Comparison of ENCODE assay signal across 11 cellular contexts in the genomic region with DNA sequence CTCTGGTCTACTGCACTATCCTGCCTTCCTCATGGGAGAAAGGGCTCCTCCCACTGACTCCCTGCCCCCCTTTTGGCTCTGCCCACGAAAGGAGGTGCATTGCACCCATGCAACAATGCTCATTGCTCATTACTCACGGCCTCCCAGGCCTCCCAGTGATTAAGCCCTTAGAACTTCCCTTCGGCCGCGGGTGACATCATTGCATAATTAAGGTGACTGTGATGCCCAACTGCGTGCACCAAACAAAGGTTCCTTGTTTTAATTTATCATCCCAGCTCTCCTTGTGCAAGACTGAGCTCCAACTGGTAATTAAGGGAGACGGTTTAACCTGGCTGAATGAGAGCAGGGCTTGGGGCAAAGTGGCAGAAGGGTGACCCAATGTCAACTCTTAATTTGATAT.
DNase-seq lines count a peak whose midpoint lies in the region; ATAC-seq and TF ChIP-seq lines count a peak whose summit lies in the region.
"Had no signal": no experiment of that assay in that cellular context is flagged by ENCODE, and none has a peak within 500 bp of the region (broad histone marks: within the 10 kb centered on the region; RNA-seq: fewer than 3 reads in every experiment).

No MANE protein-coding gene starts in this region.

- no peak for TF ChIP-seq POLR2A in NB4 (IDR thresholded peaks at IDR 0.05; ENCODE audit: extremely low read depth, insufficient read length)

- peak; percentile 95 for DNase-seq in CD14-positive monocyte (ENCODE audit: low spot score)
- DNase-seq in NB4 (ENCODE audit: low read depth) = peak; percentile 73
- peak; percentile 92 for DNase-seq in MCF 10A (ENCODE audit: unreplicated experiment)
- peak; percentile 15 for DNase-seq in medulla oblongata (ENCODE audit: extremely low spot score)
- no peak for DNase-seq in NAMALWA (ENCODE audit: low spot score)
- no peak for DNase-seq in activated CD4-positive, alpha-beta T cell treated with anti-CD3 and anti-CD28 coated beads, Interleukin-2, amount 10 ng/mL, durations not matched to agents 7 days and 5 days

- intact Hi-C loops in CD14-positive monocyte (cut with micrococcal nuclease) (loop anchor here (10.0 kb wide), 2 partner anchors 412 to 1208 kb away; partner anchors contain the start of genes CDK20 (in 2 of the 2) and TUT7 (in 1 of the 2)), MCF 10A (cut with micrococcal nuclease) (no loop called here)

- CTCF ChIA-PET in MCF 10A (lab: Yijun Ruan, JAX) = interaction anchor here (0.6 to 1.3 kb wide), 5 partner anchors 10 to 225 kb away, joined by 3 to 5 read pairs (median 3); no protein-coding TSS in a partner anchor
- CTCF ChIA-PET in activated CD4-positive, alpha-beta T cell treated with anti-CD3 and anti-CD28 coated beads, Interleukin-2, amount 10 ng/mL, durations not matched to agents 7 days and 5 days (lab: Charles Lee) = no interaction called here

- no peak for ATAC-seq in activated CD4-positive, CD25-positive, alpha-beta regulatory T cell treated with anti-CD3 and anti-CD28 coated beads, Interleukin-2, amount 50 U/mL, for 24 hours
- ATAC-seq in HG02588 (IDR thresholded peaks at IDR 0.05; ENCODE audit: unreplicated experiment) = no peak
- ATAC-seq: T-cell had no signal

- POLR2A ChIA-PET in MCF 10A (lab: Yijun Ruan, JAX) = interaction anchor here (0.7 to 1.0 kb wide), 3 partner anchors 9 to 180 kb away, joined by 3 read pairs; no protein-coding TSS in a partner anchor
- POLR2A ChIA-PET in activated CD4-positive, alpha-beta T cell treated with anti-CD3 and anti-CD28 coated beads, Interleukin-2, amount 10 ng/mL, durations not matched to agents 7 days and 5 days (lab: Charles Lee) = no interaction called here

- peaks cover 0 to 14% (median 3%) of the 10 kb centered on the region in 7 donors for H3K9me3 Mint-ChIP-seq in CD14-positive monocyte
- no peaks in the 10 kb centered on the region for H3K9me3 Mint-ChIP-seq in MCF 10A (ENCODE audit: unreplicated experiment)
- peaks cover 2% of the 10 kb centered on the region for H3K9me3 Mint-ChIP-seq in activated CD4-positive, alpha-beta T cell treated with anti-CD3 and anti-CD28 coated beads, Interleukin-2, amount 10 ng/mL, durations not matched to agents 7 days and 5 days
- H3K9me3 Mint-ChIP-seq: IgD-negative memory B cell; stimulated activated naive CD8-positive, alpha-beta T cell treated with anti-CD3 and anti-CD28 coated beads, Interleukin-15, Interleukin-2, amounts not matched to agents 100 ng/mL and 50 ng/mL, for 24 hours had no signal

- BruUV-seq in MCF 10A (replicated peaks; lab: Mats Ljungman, UMichigan) = no TSS peak

- H3K27me3 Mint-ChIP-seq in CD14-positive monocyte (ENCODE audit: low read depth in 3 of 3) (peaks cover 0 to 10% (median 4%) of the 10 kb centered on the region in 3 donors), MCF 10A (ENCODE audit: insufficient read depth, unreplicated experiment) (peaks cover under 1% of the 10 kb centered on the region)
- H3K27me3 Mint-ChIP-seq in activated CD4-positive, alpha-beta T cell treated with anti-CD3 and anti-CD28 coated beads, Interleukin-2, amount 10 ng/mL, durations not matched to agents 7 days and 5 days = peaks cover 2% of the 10 kb centered on the region
- H3K27me3 Mint-ChIP-seq: stimulated activated naive CD8-positive, alpha-beta T cell treated with anti-CD3 and anti-CD28 coated beads, Interleukin-15, Interleukin-2, amounts not matched to agents 100 ng/mL and 50 ng/mL, for 24 hours had no signal

- H3K27ac Mint-ChIP-seq in CD14-positive monocyte (peak overlapping the region in 1 of 7 donors; percentile 97), MCF 10A (ENCODE audit: low read depth, unreplicated experiment) (no peak overlapping the region)
- no peak overlapping the region for H3K27ac Mint-ChIP-seq in activated CD4-positive, alpha-beta T cell treated with anti-CD3 and anti-CD28 coated beads, Interleukin-2, amount 10 ng/mL, durations not matched to agents 7 days and 5 days
- H3K27ac Mint-ChIP-seq: IgD-negative memory B cell; stimulated activated naive CD8-positive, alpha-beta T cell treated with anti-CD3 and anti-CD28 coated beads, Interleukin-15, Interleukin-2, amounts not matched to agents 100 ng/mL and 50 ng/mL, for 24 hours; T-cell had no signal

- H3K36me3 Mint-ChIP-seq in CD14-positive monocyte (peaks cover 0 to 2% of the 10 kb centered on the region in 2 donors), MCF 10A (ENCODE audit: insufficient read depth, unreplicated experiment) (no peaks in the 10 kb centered on the region)
- H3K36me3 Mint-ChIP-seq in activated CD4-positive, alpha-beta T cell treated with anti-CD3 and anti-CD28 coated beads, Interleukin-2, amount 10 ng/mL, durations not matched to agents 7 days and 5 days (ENCODE audit: low read depth) = no peaks in the 10 kb centered on the region
- H3K36me3 Mint-ChIP-seq: IgD-negative memory B cell, T-cell had no signal

- no peak for TF ChIP-seq CTCF in CD14-positive monocyte (IDR thresholded peaks at IDR 0.05)
- no peak for TF ChIP-seq CTCF in NB4 (IDR thresholded peaks at IDR 0.05; ENCODE audit: low read depth, low read length)
- TF ChIP-seq CTCF in MCF 10A (IDR thresholded peaks at IDR 0.05; ENCODE audit: unreplicated experiment) = no peak

- H3K4me3 ChIP-seq in NB4 (ENCODE audit: low read depth, low read length) = no peak overlapping the region

- H3K4me1 Mint-ChIP-seq in CD14-positive monocyte (peaks cover 1% of the 10 kb centered on the region), MCF 10A (ENCODE audit: insufficient read depth, unreplicated experiment) (peaks cover 6% of the 10 kb centered on the region)
- no peaks in the 10 kb centered on the region for H3K4me1 Mint-ChIP-seq in activated CD4-positive, alpha-beta T cell treated with anti-CD3 and anti-CD28 coated beads, Interleukin-2, amount 10 ng/mL, durations not matched to agents 7 days and 5 days
- H3K4me1 Mint-ChIP-seq: IgD-negative memory B cell, T-cell had no signal

- H3K4me3 Mint-ChIP-seq in CD14-positive monocyte (peak overlapping the region in 1 of 2 donors; percentile 71), MCF 10A (ENCODE audit: unreplicated experiment) (no peak overlapping the region)
- H3K4me3 Mint-ChIP-seq in activated CD4-positive, alpha-beta T cell treated with anti-CD3 and anti-CD28 coated beads, Interleukin-2, amount 10 ng/mL, durations not matched to agents 7 days and 5 days = no peak overlapping the region
- H3K4me3 Mint-ChIP-seq: IgD-negative memory B cell; stimulated activated naive CD8-positive, alpha-beta T cell treated with anti-CD3 and anti-CD28 coated beads, Interleukin-15, Interleukin-2, amounts not matched to agents 100 ng/mL and 50 ng/mL, for 24 hours; T-cell had no signal

Comparison
In these comparisons a context has a peak if more than half of its experiments do, and no peak if none do; other contexts are left out.
1. DNase-seq: peak in CD14-positive monocyte (single experiment), NB4 (single experiment), MCF 10A (single experiment) and medulla oblongata (single experiment); none in NAMALWA (single experiment) and activated CD4-positive, alpha-beta T cell treated with anti-CD3 and anti-CD28 coated beads, Interleukin-2, amount 10 ng/mL, durations not matched to agents 7 days and 5 days (single experiment).